Comparison of ENCODE assay signal across 8 cellular contexts in genomic region chr7:105014725-105015630, GRCh38. TPM values are rescaled to one million over a fixed set of nuclear protein-coding genes. Genes with fewer than 3 reads are reported as not detected.
DNase-seq lines count a peak whose midpoint lies in the region; ATAC-seq, FAIRE-seq and TF ChIP-seq lines count a peak whose summit lies in the region.

No MANE protein-coding gene starts in this region.

- H2AFZ ChIP-seq in parathyroid adenoma = peak overlapping the region; percentile 89

- peaks cover 55% of the 10 kb centered on the region for H3K79me2 ChIP-seq in parathyroid adenoma

- TF ChIP-seq CTCF in CD4-positive, alpha-beta T cell (IDR thresholded peaks at IDR 0.05) = no peak
- TF ChIP-seq CTCF in parathyroid adenoma (IDR thresholded peaks at IDR 0.05) = no peak

- H3K36me3 ChIP-seq in parathyroid adenoma (ENCODE audit: control insufficient read depth, insufficient read depth, low read length) = no peaks in the 10 kb centered on the region

- POLR2A ChIA-PET in CD4-positive, alpha-beta T cell (lab: Charles Lee) = interaction anchor here (0.7 to 10.2 kb wide), 20 partner anchors 12 to 1007 kb away, joined by 3 to 560 read pairs (median 5); partner anchors contain the start of gene RINT1

- no peaks in the 10 kb centered on the region for H3K9me3 Mint-ChIP-seq in CD4-positive, alpha-beta T cell
- no peaks in the 10 kb centered on the region for H3K9me3 Mint-ChIP-seq in activated naive CD4-positive, alpha-beta T cell treated with anti-CD3 and anti-CD28 coated beads, Interleukin-2, amount 50 U/mL, for 24 hours

- intact Hi-C loops in CD4-positive, alpha-beta T cell (cut with DNase I, micrococcal nuclease) = loop anchor here (1.0 to 10.0 kb wide), 4 partner anchors 37 to 1270 kb away; partner anchors contain the start of gene NAMPT (in 1 of the 2)
- intact Hi-C loops in cardiac septum (cut with DNase I) = loop anchor here (10.0 kb wide), 1 partner anchor 230 kb away; no protein-coding TSS in a partner anchor

- no peak for ATAC-seq in CD4-positive, alpha-beta T cell (ENCODE audit: poor library complexity)
- ATAC-seq in HG03460 (IDR thresholded peaks at IDR 0.05; ENCODE audit: unreplicated experiment) (peak; percentile 11), GM18517 (IDR thresholded peaks at IDR 0.05; ENCODE audit: unreplicated experiment) (no peak)

- FAIRE-seq in urothelium cell line (lab: Jason Lieb, UNC) = no peak

- peak overlapping the region; percentile 85 for H3K4me2 ChIP-seq in parathyroid adenoma (ENCODE audit: low read length)

- no peaks in the 10 kb centered on the region for H3K4me1 ChIP-seq in parathyroid adenoma

- H3K4me3 ChIP-seq in parathyroid adenoma (ENCODE audit: low read depth, low read length) = peak overlapping the region; percentile 99

- peaks cover 50% of the 10 kb centered on the region for H3K4me1 Mint-ChIP-seq in CD4-positive, alpha-beta T cell (ENCODE audit: low read depth)
- peaks cover 36% of the 10 kb centered on the region for H3K4me1 Mint-ChIP-seq in activated naive CD4-positive, alpha-beta T cell treated with anti-CD3 and anti-CD28 coated beads, Interleukin-2, amount 50 U/mL, for 24 hours

- H3K4me3 Mint-ChIP-seq in CD4-positive, alpha-beta T cell = peak overlapping the region; percentile 97
- peak overlapping the region; percentile 100 for H3K4me3 Mint-ChIP-seq in activated naive CD4-positive, alpha-beta T cell treated with anti-CD3 and anti-CD28 coated beads, Interleukin-2, amount 50 U/mL, for 24 hours

- peak overlapping the region; percentile 96 for H3K9ac ChIP-seq in parathyroid adenoma

- CTCF ChIA-PET in CD4-positive, alpha-beta T cell (lab: Charles Lee) = interaction anchor here (0.9 to 14.8 kb wide), 6 partner anchors 8 to 32 kb away, joined by 3 to 159 read pairs (median 3); no protein-coding TSS in a partner anchor

- peak overlapping the region; percentile 100 for H3K27ac Mint-ChIP-seq in CD4-positive, alpha-beta T cell
- H3K27ac Mint-ChIP-seq in activated naive CD4-positive, alpha-beta T cell treated with anti-CD3 and anti-CD28 coated beads, Interleukin-2, amount 50 U/mL, for 24 hours = peak overlapping the region; percentile 100

- DNase-seq in CD4-positive, alpha-beta T cell = peak; percentile 24 to 47 (median 34)
- peak; percentile 83 for DNase-seq in RKO (ENCODE audit: low spot score)
- DNase-seq in cardiac septum (ENCODE audit: low spot score) = peak; percentile 80
- peak; percentile 61 for DNase-seq in urothelium cell line (ENCODE audit: low spot score)

- peaks cover 71% of the 10 kb centered on the region for H3K36me3 Mint-ChIP-seq in CD4-positive, alpha-beta T cell (ENCODE audit: low read depth)
- H3K36me3 Mint-ChIP-seq in activated naive CD4-positive, alpha-beta T cell treated with anti-CD3 and anti-CD28 coated beads, Interleukin-2, amount 50 U/mL, for 24 hours = peaks cover 12% of the 10 kb centered on the region

- no peaks in the 10 kb centered on the region for H3K9me3 ChIP-seq in CD4-positive, alpha-beta T cell (ENCODE audit: control insufficient read depth, low read length)
- H3K9me3 ChIP-seq in parathyroid adenoma (ENCODE audit: control insufficient read depth, low read length) = no peaks in the 10 kb centered on the region

- H3K27me3 ChIP-seq in CD4-positive, alpha-beta T cell (ENCODE audit: control insufficient read depth, insufficient read depth, low read length) = no peaks in the 10 kb centered on the region
- H3K27me3 ChIP-seq in parathyroid adenoma (ENCODE audit: control insufficient read depth, insufficient read depth, low read length) = no peaks in the 10 kb centered on the region

- peak overlapping the region; percentile 100 for H3K27ac ChIP-seq in CD4-positive, alpha-beta T cell (ENCODE audit: low read depth, low read length)
- peak overlapping the region; percentile 100 for H3K27ac ChIP-seq in parathyroid adenoma

- H3K27me3 Mint-ChIP-seq in CD4-positive, alpha-beta T cell = peaks cover 13% of the 10 kb centered on the region
- no peaks in the 10 kb centered on the region for H3K27me3 Mint-ChIP-seq in activated naive CD4-positive, alpha-beta T cell treated with anti-CD3 and anti-CD28 coated beads, Interleukin-2, amount 50 U/mL, for 24 hours

RNA-seq across cellular contexts. Expression of gene KMT2E, which starts 1.0 kb away (rescaled TPM):
- total RNA-seq in CD4-positive, alpha-beta T cell = 100 to 1,000 TPM; 295 to 296 TPM
- 65.7 TPM for total RNA-seq in cardiac septum
